8 cellular contexts compared by ENCODE assay signal in the genomic region with DNA sequence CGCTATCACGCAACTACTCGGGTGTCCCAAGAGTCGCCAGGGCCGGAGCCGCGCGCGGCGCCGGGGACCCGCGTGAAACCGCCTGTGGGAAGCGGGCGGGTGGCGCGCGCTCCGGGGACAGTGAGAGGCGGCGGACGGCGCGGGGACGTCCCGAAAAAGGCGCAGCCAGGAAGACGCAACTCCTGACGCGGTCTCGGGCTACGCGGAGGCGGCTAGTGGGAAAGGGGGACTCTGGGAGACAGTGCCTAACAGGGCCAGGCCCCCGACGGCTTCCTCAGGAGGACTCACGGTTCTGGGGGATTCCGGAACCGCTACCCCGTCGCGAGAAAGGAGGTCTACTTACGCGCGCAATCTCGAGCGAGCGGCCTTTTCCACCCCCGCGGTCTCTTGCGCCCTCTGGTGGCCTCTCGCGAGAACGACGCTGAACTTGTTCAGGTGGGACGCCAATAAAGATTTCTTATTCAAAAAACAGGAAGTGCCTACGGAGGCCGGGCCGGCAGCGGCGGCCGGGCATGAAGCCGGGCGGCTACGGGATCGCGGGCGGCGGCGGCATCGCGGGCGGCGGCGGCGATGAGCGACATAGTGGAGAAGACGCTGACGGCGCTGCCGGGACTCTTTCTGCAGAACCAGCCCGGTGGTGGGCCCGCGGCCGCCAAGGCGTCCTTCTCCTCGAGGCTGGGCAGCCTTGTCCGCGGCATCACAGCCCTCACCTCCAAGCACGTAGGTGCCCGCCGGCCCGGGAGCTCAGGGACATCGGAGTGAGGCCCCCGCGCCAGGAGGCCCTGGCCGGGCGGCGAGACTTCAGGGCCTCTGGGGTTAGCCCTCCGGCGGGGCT.
DNase-seq lines count a peak whose midpoint lies in the region; ATAC-seq lines count a peak whose summit lies in the region.

Gene AP4E1, plus strand, starts transcription at position 475 of the 835 bp plus-strand sequence. Its CDS starts 96 bp downstream, at position 571.

- peak; percentile 90 for DNase-seq in Ammon's horn (ENCODE audit: low spot score)
- DNase-seq in NCI-H345 treated with DMSO at 0.1 percent for 48 hours (lab: John Stamatoyannopoulos, UW; ENCODE audit: unreplicated experiment) = peak; percentile 73
- peak; percentile 84 to 94 (median 87) for DNase-seq in activated CD4-positive, CD25-positive, alpha-beta regulatory T cell (lab: John Stamatoyannopoulos, UW)
- DNase-seq in caudate nucleus (lab: John Stamatoyannopoulos, UW) = peak in 60 of 61 donors; percentile 22 to 93 (median 85)
- DNase-seq in iris pigment epithelial cell (ENCODE audit: low read depth) = peak; percentile 96
- DNase-seq in stimulated activated CD4-positive, alpha-beta T cell treated with anti-CD3 and anti-CD28 coated beads, Interleukin-12 subunit alpha, Interleukin-12 subunit beta, amount 100 ng/mL, for 24 hours (ENCODE audit: low read depth in 2 of 2) = peak; percentile 89 to 92

- peak within 1 kb of the TSS; percentile 92 for H3K27ac ChIP-seq in caudate nucleus (ENCODE audit: low read depth, low read length)

- ATAC-seq in GM19035 (IDR thresholded peaks at IDR 0.05; ENCODE audit: unreplicated experiment) (peak; percentile 56), HG03342 (IDR thresholded peaks at IDR 0.05; ENCODE audit: unreplicated experiment) (peak; percentile 55)

Comparison
In these comparisons a context has a peak if more than half of its experiments do, and no peak if none do; other contexts are left out.
1. Peak in every context shown above with its lines: DNase-seq, ATAC-seq and H3K27ac ChIP-seq.